In the genomic region with DNA sequence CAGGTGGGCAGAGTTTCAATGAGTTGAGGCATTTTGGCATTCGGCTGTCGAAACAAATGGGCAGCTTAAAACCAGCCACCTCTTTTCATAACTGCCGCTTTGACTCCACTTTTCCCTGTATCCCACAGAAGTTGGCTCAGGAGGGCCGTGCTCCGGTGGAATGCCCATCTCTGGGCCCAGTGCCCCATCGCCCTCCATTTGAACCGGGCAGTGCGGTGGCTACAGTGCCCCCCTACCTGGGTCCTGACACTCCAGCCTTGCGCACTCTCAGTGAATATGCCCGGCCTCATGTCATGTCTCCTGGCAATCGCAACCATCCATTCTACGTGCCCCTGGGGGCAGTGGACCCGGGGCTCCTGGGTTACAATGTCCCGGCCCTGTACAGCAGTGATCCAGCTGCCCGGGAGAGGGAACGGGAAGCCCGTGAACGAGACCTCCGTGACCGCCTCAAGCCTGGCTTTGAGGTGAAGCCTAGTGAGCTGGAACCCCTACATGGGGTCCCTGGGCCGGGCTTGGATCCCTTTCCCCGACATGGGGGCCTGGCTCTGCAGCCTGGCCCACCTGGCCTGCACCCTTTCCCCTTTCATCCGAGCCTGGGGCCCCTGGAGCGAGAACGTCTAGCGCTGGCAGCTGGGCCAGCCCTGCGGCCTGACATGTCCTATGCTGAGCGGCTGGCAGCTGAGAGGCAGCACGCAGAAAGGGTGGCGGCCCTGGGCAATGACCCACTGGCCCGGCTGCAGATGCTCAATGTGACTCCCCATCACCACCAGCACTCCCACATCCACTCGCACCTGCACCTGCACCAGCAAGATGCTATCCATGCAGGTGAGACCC, we compare ENCODE assay signal across 7 cellular contexts. TPM values are rescaled to one million over a fixed set of nuclear protein-coding genes. Genes with fewer than 3 reads are reported as not detected.
DNase-seq lines count a peak whose midpoint lies in the region; ATAC-seq and TF ChIP-seq lines count a peak whose summit lies in the region.
"Had no signal": no experiment of that assay in that cellular context is flagged by ENCODE, and none has a peak within 500 bp of the region (broad histone marks: within the 10 kb centered on the region; RNA-seq: fewer than 3 reads in every experiment).

No MANE protein-coding gene starts in this region.

- POLR2A ChIA-PET in CD4-positive, alpha-beta T cell (lab: Charles Lee) = interaction anchor here (0.8 to 4.9 kb wide), 25 partner anchors 9 to 326 kb away, joined by 3 to 89 read pairs (median 12); a partner anchor contains a TSS

- H3K9me3 ChIP-seq in CD4-positive, alpha-beta T cell (ENCODE audit: control insufficient read depth, low read length) = no peaks in the 10 kb centered on the region
- H3K9me3 ChIP-seq in mesodermal cell (ENCODE audit: control insufficient read depth, low read length) = no peaks in the 10 kb centered on the region

- H3K27ac Mint-ChIP-seq in CD4-positive, alpha-beta T cell = peak overlapping the region; percentile 95
- peak overlapping the region; percentile 95 to 98 for H3K27ac Mint-ChIP-seq in activated naive CD4-positive, alpha-beta T cell treated with anti-CD3 and anti-CD28 coated beads, Interleukin-2, amount 50 U/mL, for 72 hours

- in situ Hi-C loops in G401 (cut with HindIII; ENCODE audit: low sequenced_read_pairs) = no loop called here

- peak overlapping the region; percentile 92 for H3K27ac ChIP-seq in CD4-positive, alpha-beta T cell (ENCODE audit: low read depth, low read length)
- H3K27ac ChIP-seq in mesodermal cell (ENCODE audit: low read depth, low read length, severe bottlenecking) = peak overlapping the region; percentile 72

- peak overlapping the region; percentile 38 for H3K4me3 ChIP-seq in mesodermal cell (ENCODE audit: extremely low read depth, insufficient read depth, low read length, poor library complexity, severe bottlenecking)

- CTCF ChIA-PET in CD4-positive, alpha-beta T cell (lab: Charles Lee) = interaction anchor here (1.0 to 4.1 kb wide), 29 partner anchors 8 to 249 kb away, joined by 3 to 33 read pairs (median 6); a partner anchor contains a TSS

- no peaks in the 10 kb centered on the region for H3K27me3 Mint-ChIP-seq in CD4-positive, alpha-beta T cell

- no peak for ATAC-seq in CD4-positive, alpha-beta T cell (ENCODE audit: poor library complexity)
- ATAC-seq in activated naive CD4-positive, alpha-beta T cell treated with anti-CD3 and anti-CD28 coated beads, Interleukin-2, amount 50 U/mL, for 72 hours = no peak
- no peak for ATAC-seq in GM18519 (IDR thresholded peaks at IDR 0.05; ENCODE audit: low FRiP score, unreplicated experiment)

- no peaks in the 10 kb centered on the region for H3K9me3 Mint-ChIP-seq in CD4-positive, alpha-beta T cell
- H3K9me3 Mint-ChIP-seq in activated naive CD4-positive, alpha-beta T cell treated with anti-CD3 and anti-CD28 coated beads, Interleukin-2, amount 50 U/mL, for 72 hours = no peaks in the 10 kb centered on the region

- H3K36me3 Mint-ChIP-seq in CD4-positive, alpha-beta T cell (ENCODE audit: low read depth) = peaks cover 31% of the 10 kb centered on the region
- peaks cover 16 to 29% of the 10 kb centered on the region in 2 donors for H3K36me3 Mint-ChIP-seq in activated naive CD4-positive, alpha-beta T cell treated with anti-CD3 and anti-CD28 coated beads, Interleukin-2, amount 50 U/mL, for 72 hours

- peaks cover 24% of the 10 kb centered on the region for H3K4me1 ChIP-seq in mesodermal cell (ENCODE audit: control insufficient read depth, insufficient read depth, low read length, poor library complexity, severe bottlenecking)

- peak overlapping the region; percentile 90 for H3K4me3 Mint-ChIP-seq in CD4-positive, alpha-beta T cell

- no peaks in the 10 kb centered on the region for H3K27me3 ChIP-seq in CD4-positive, alpha-beta T cell (ENCODE audit: control insufficient read depth, insufficient read depth, low read length)

- intact Hi-C loops in CD4-positive, alpha-beta T cell (cut with DNase I, micrococcal nuclease) = loop anchor here in 1 of 2 experiments (5.0 kb wide), 1 partner anchor 34 kb away; a partner anchor contains a TSS

- peak; percentile 10 for TF ChIP-seq CTCF in CD4-positive, alpha-beta T cell (IDR thresholded peaks at IDR 0.05)

- 93 to 94% methylated on average over 20 to 30 of the region's 32 CpGs for WGBS in mesodermal cell (ENCODE audit: insufficient coverage in 2 of 2), 2 experiments

- H3K36me3 ChIP-seq in mesodermal cell (ENCODE audit: control insufficient read depth, insufficient read depth, low read length) = peaks cover 77% of the 10 kb centered on the region

- no peak for DNase-seq in CD4-positive, alpha-beta T cell
- DNase-seq in activated naive CD4-positive, alpha-beta T cell treated with anti-CD3 and anti-CD28 coated beads, Interleukin-2, amount 50 U/mL, for 72 hours (ENCODE audit: low spot score in 2 of 2) = no peak
- DNase-seq in NCI-H2081 (lab: John Stamatoyannopoulos, UW) (no peak), G401 (ENCODE audit: low spot score) (no peak)

- H3K4me1 Mint-ChIP-seq in CD4-positive, alpha-beta T cell (ENCODE audit: low read depth) = peaks cover 62% of the 10 kb centered on the region

RNA-seq across cellular contexts. Expression of a gene that starts 5.0 kb away (rescaled TPM):
- total RNA-seq in CD4-positive, alpha-beta T cell = not detected
- not detected for total RNA-seq in activated naive CD4-positive, alpha-beta T cell treated with anti-CD3 and anti-CD28 coated beads, Interleukin-2, amount 50 U/mL, for 72 hours
- not detected for polyA plus RNA-seq in mesodermal cell (2013, experiment 1 of 2)
- polyA plus RNA-seq in mesodermal cell (2013, experiment 2 of 2) = not detected
- total RNA-seq in G401 (2014; rRNA removed; shearing (Covaris generic)) = not detected in 2 replicates
- polyA plus RNA-seq: adipose tissue had no signal

RNA-seq across cellular contexts. Expression of a gene that starts 5.3 kb away (rescaled TPM):
- total RNA-seq in CD4-positive, alpha-beta T cell = 100 to 1,000 TPM; 305 to 311 TPM
- total RNA-seq in activated naive CD4-positive, alpha-beta T cell treated with anti-CD3 and anti-CD28 coated beads, Interleukin-2, amount 50 U/mL, for 72 hours = 100 to 1,000 TPM; 229 to 609 TPM
- polyA plus RNA-seq in mesodermal cell (2013, experiment 1 of 2) = 256 TPM
- polyA plus RNA-seq in mesodermal cell (2013, experiment 2 of 2) = 197 TPM
- total RNA-seq in G401 (2014; rRNA removed; shearing (Covaris generic)) = 88.1 and 132 TPM in 2 replicates

RNA-seq across cellular contexts. Expression of a gene that starts 10.8 kb away (rescaled TPM):
- 10 to 100 TPM; 28.7 to 29.6 TPM for total RNA-seq in CD4-positive, alpha-beta T cell
- total RNA-seq in activated naive CD4-positive, alpha-beta T cell treated with anti-CD3 and anti-CD28 coated beads, Interleukin-2, amount 50 U/mL, for 72 hours = 10 to 100 TPM; 29.9 to 73.5 TPM
- polyA plus RNA-seq in mesodermal cell (2013, experiment 1 of 2) = 122 TPM
- polyA plus RNA-seq in mesodermal cell (2013, experiment 2 of 2) = 108 TPM
- total RNA-seq in G401 (2014; rRNA removed; shearing (Covaris generic)) = 2.2 and 6.2 TPM in 2 replicates

RNA-seq across cellular contexts. Expression of a gene that starts 12.6 kb away (rescaled TPM):
- 10 to 100 TPM; 79.0 to 83.5 TPM for total RNA-seq in CD4-positive, alpha-beta T cell
- 100 to 1,000 TPM; 320 to 609 TPM for total RNA-seq in activated naive CD4-positive, alpha-beta T cell treated with anti-CD3 and anti-CD28 coated beads, Interleukin-2, amount 50 U/mL, for 72 hours
- polyA plus RNA-seq in mesodermal cell (2013, experiment 1 of 2) = 10.3 TPM
- polyA plus RNA-seq in mesodermal cell (2013, experiment 2 of 2) = 6.5 TPM
- 12.1 and 16.6 TPM in 2 replicates for total RNA-seq in G401 (2014; rRNA removed; shearing (Covaris generic))

RNA-seq across cellular contexts. Expression of a gene that starts 24.2 kb away (rescaled TPM):
- total RNA-seq in CD4-positive, alpha-beta T cell = 100 to 1,000 TPM in 1 of 2 experiments, 10 to 100 TPM in 1; 85.6 to 103 TPM
- total RNA-seq in activated naive CD4-positive, alpha-beta T cell treated with anti-CD3 and anti-CD28 coated beads, Interleukin-2, amount 50 U/mL, for 72 hours = 100 to 1,000 TPM; 264 to 314 TPM
- polyA plus RNA-seq in mesodermal cell (2013, experiment 1 of 2) = 57.3 TPM
- 43.5 TPM for polyA plus RNA-seq in mesodermal cell (2013, experiment 2 of 2)
- total RNA-seq in G401 (2014; rRNA removed; shearing (Covaris generic)) = 3.3 and 13.2 TPM in 2 replicates
